35 cellular contexts compared by ENCODE assay signal in the genomic region with DNA sequence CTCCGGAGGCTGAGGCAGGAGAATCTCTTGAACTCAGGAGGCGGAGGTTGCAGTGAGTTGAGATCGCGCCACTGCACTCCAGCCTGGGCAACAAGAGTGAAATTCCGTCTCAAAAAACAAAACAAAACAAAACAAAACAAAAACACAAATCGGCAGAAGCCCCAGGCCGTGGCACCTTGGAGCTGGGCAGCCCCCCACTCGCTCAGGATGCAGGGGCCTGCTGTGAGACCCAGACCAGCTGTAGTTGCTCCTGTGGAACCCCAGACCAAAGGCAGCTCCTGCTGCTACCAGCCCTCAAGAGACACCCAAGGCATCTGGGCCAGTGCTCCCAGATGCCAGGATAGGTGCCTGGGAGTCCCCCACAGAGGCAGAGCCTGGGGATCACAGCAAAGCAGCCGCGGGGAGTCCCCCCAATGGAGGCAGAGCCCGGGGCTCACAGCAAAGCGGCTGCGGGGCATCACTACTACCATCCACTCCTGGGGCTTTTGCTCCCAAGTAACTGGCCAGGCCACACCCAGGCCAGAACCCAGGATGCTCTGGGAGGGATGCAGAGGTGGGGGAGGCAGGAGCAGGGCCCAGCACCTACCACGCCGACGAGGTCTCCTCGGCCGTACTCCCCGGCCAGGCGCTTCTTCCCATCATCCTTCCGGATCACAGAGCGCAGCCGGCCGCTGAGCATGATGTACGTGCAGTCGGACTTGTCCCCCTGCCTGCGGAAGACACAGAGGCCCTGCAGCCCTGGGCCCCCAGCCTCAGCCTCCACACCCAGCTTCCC. TPM values are rescaled to one million over a fixed set of nuclear protein-coding genes. Genes with fewer than 3 reads are reported as not detected.
"Had no signal": no experiment of that assay in that cellular context is flagged by ENCODE, and none has a peak within 500 bp of the region (broad histone marks: within the 10 kb centered on the region; RNA-seq: fewer than 3 reads in every experiment).

No MANE protein-coding gene starts in this region.

- DNase-seq: activated CD4-positive, alpha-beta memory T cell treated with anti-CD3 and anti-CD28 coated beads for 36 hours; activated CD4-positive, alpha-beta T cell treated with anti-CD3 and anti-CD28 coated beads for 36 hours; activated CD4-positive, alpha-beta T cell treated with anti-CD3 and anti-CD28 coated beads, Interleukin-2, amount 50 U/mL, for 1 hour; activated CD8-positive, alpha-beta memory T cell treated with anti-CD3 and anti-CD28 coated beads, Interleukin-2, amount 50 U/mL, for 4 hours; activated gamma-delta T cell treated with Interleukin-2 at 50 U/mL for 16 hours; activated naive CD4-positive, alpha-beta T cell treated with anti-CD3 and anti-CD28 coated beads for 36 hours; activated T-cell treated with anti-CD3 and anti-CD28 coated beads for 4 hours; activated T-cell treated with anti-CD3 and anti-CD28 coated beads, Interleukin-2, amount 50 U/mL, for 4 hours; adrenal gland; body of pancreas; caudate nucleus; cerebellar nuclear complex; Karpas-422; KBM-7; NCI-H1048; NCI-H1105 treated with DMSO at 0.1 percent for 48 hours; NCI-H1436; NCI-H1694; NCI-H1930; NCI-H2171; NCI-H510A; NCI-H526; NCI-H748 treated with DMSO at 0.1 percent for 48 hours; NK-92 treated with Interleukin-12 subunit alpha and Interleukin-12 subunit beta, amount 100 ng/mL, for 24 hours; PC-3; Peyer's patch; RPMI8226 had no signal

- H3K36me3 ChIP-seq: adrenal gland had no signal

- H3K9me3 ChIP-seq: adrenal gland, body of pancreas, breast epithelium, Peyer's patch had no signal

- ATAC-seq: activated CD4-positive, alpha-beta T cell treated with anti-CD3 and anti-CD28 coated beads for 36 hours; activated CD4-positive, CD25-positive, alpha-beta regulatory T cell treated with anti-CD3 and anti-CD28 coated beads, Interleukin-2, amount 50 U/mL, for 24 hours; activated naive CD4-positive, alpha-beta T cell treated with anti-CD3 and anti-CD28 coated beads, Interleukin-2, amount 50 U/mL, for 72 hours; activated T-cell treated with anti-CD3 and anti-CD28 coated beads, Interleukin-2, amount 50 U/mL, for 4 hours; body of pancreas; PC-3; WTC11 had no signal

- H3K4me1 ChIP-seq: adrenal gland, body of pancreas, breast epithelium, Peyer's patch had no signal

- H3K27ac ChIP-seq: adrenal gland, body of pancreas, breast epithelium, Peyer's patch had no signal

- H3K4me3 ChIP-seq: adrenal gland, body of pancreas, breast epithelium, Peyer's patch had no signal

- FAIRE-seq: astrocyte, TTC549 had no signal

- H3K27me3 ChIP-seq: adrenal gland, body of pancreas, breast epithelium, Peyer's patch had no signal

RNA-seq across cellular contexts. Expression of a gene that starts 55.6 kb away (rescaled TPM):
- total RNA-seq: activated CD4-positive, alpha-beta memory T cell treated with anti-CD3 and anti-CD28 coated beads for 36 hours; activated CD4-positive, alpha-beta T cell treated with anti-CD3 and anti-CD28 coated beads for 36 hours; activated naive CD4-positive, alpha-beta T cell treated with anti-CD3 and anti-CD28 coated beads for 36 hours; activated naive CD4-positive, alpha-beta T cell treated with anti-CD3 and anti-CD28 coated beads, Interleukin-2, amount 50 U/mL, for 72 hours; activated T-cell treated with anti-CD3 and anti-CD28 coated beads, Interleukin-2, amount 50 U/mL, for 4 hours; activated T-helper 1 cell treated with anti-CD3 and anti-CD28 coated beads, Interleukin-12 subunit alpha, Interleukin-12 subunit beta, Interleukin-2, Interleukin-4 antibody, amounts not matched to agents 30 ng/mL and 10 ng/mL and 1 ng/mL, durations not matched to agents 14 hours and 24 hours and 36 hours; MCF 10A; PC-3 had no signal
